ENCODE assay signal across 23 cellular contexts in the genomic region with DNA sequence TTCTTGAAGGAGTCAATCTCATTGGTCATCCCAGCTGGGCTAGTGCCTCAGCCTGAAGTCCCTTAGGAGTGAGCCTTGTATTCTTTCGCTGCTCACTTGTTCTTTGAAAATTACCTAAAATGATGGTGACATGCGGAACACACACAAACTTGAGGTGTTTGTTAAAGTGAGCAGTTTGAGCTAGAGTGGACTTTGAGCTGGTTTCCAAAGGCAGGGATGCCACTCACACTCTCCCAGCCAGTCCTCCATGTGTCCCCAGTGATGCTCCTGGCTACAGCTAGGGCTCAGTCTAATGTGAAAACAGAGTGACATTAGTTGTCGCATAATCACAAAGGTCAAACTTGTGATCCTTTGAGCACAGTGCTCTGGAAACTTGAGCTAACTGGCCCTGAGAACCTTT.
"Had no signal": no experiment of that assay in that cellular context is flagged by ENCODE, and none has a peak within 500 bp of the region (broad histone marks: within the 10 kb centered on the region; RNA-seq: fewer than 3 reads in every experiment).

No MANE protein-coding gene starts in this region.

- ATAC-seq: activated T-helper 17 cell treated with anti-CD3 and anti-CD28 coated beads, Interleukin-2, amount 50 U/mL, for 72 hours; pancreas; sciatic nerve had no signal

- H3K4me3 Mint-ChIP-seq: activated T-cell treated with anti-CD3 and anti-CD28 coated beads, Interleukin-2, amount 50 U/mL, for 24 hours; activated T-helper 17 cell treated with anti-CD3 and anti-CD28 coated beads, Interleukin-2, amount 50 U/mL, for 72 hours; brain; nephron; stimulated activated memory B cell treated with anti-CD40 and anti-IgM and Interleukin-4, amounts not matched to agents 10 μg/mL and 1 μg/mL and 100 μg/mL, for 72 hours had no signal

- H3K36me3 Mint-ChIP-seq: brain; stimulated activated memory B cell treated with anti-CD40 and anti-IgM and Interleukin-4, amounts not matched to agents 10 μg/mL and 1 μg/mL and 100 μg/mL, for 72 hours had no signal

- H3K4me3 ChIP-seq: pancreas, smooth muscle cell, stomach, suprapubic skin, tibial nerve had no signal

- H3K27ac Mint-ChIP-seq: activated T-cell treated with anti-CD3 and anti-CD28 coated beads, Interleukin-2, amount 50 U/mL, for 24 hours; activated T-helper 17 cell treated with anti-CD3 and anti-CD28 coated beads, Interleukin-2, amount 50 U/mL, for 72 hours; brain; nephron; stimulated activated memory B cell treated with anti-CD40 and anti-IgM and Interleukin-4, amounts not matched to agents 10 μg/mL and 1 μg/mL and 100 μg/mL, for 72 hours had no signal

- H3K4me1 Mint-ChIP-seq: brain, nephron had no signal

- H3K27me3 Mint-ChIP-seq: activated T-cell treated with anti-CD3 and anti-CD28 coated beads, Interleukin-2, amount 50 U/mL, for 24 hours; activated T-helper 17 cell treated with anti-CD3 and anti-CD28 coated beads, Interleukin-2, amount 50 U/mL, for 72 hours; brain; stimulated activated memory B cell treated with anti-CD40 and anti-IgM and Interleukin-4, amounts not matched to agents 10 μg/mL and 1 μg/mL and 100 μg/mL, for 72 hours had no signal

- H3K9me3 ChIP-seq: pancreas, stomach, suprapubic skin, tibial nerve had no signal

- H3K9me3 Mint-ChIP-seq: activated naive CD4-positive, alpha-beta T cell treated with anti-CD3 and anti-CD28 coated beads, Interleukin-2, amount 50 U/mL, for 72 hours; activated T-cell treated with anti-CD3 and anti-CD28 coated beads, Interleukin-2, amount 50 U/mL, for 24 hours; activated T-helper 17 cell treated with anti-CD3 and anti-CD28 coated beads, Interleukin-2, amount 50 U/mL, for 72 hours; brain; nephron; stimulated activated memory B cell treated with anti-CD40 and anti-IgM and Interleukin-4, amounts not matched to agents 10 μg/mL and 1 μg/mL and 100 μg/mL, for 72 hours had no signal

- H3K27me3 ChIP-seq: pancreas, stomach, suprapubic skin, tibial nerve had no signal

- DNase-seq: activated CD4-positive, alpha-beta T cell treated with anti-CD3 and anti-CD28 coated beads, Interleukin-2, amount 50 U/mL, for 1 hour; activated CD4-positive, CD25-positive, alpha-beta regulatory T cell treated with anti-CD3 and anti-CD28 coated beads, Interleukin-2, amount 50 U/mL, for 72 hours; activated CD8-positive, alpha-beta memory T cell treated with anti-CD3 and anti-CD28 coated beads for 24 hours; activated CD8-positive, alpha-beta memory T cell treated with anti-CD3 and anti-CD28 coated beads, Interleukin-2, amount 50 U/mL, for 4 hours; activated T-cell treated with anti-CD3 and anti-CD28 coated beads, Interleukin-2, amount 50 U/mL, for 24 hours; central memory CD4-positive, alpha-beta T cell; dermis blood vessel endothelial cell; effector CD8-positive, alpha-beta T cell; head of caudate nucleus; pancreas; stimulated activated CD4-positive, alpha-beta T cell treated with anti-CD3 and anti-CD28 coated beads, Interleukin-15, amount 100 ng/mL, for 24 hours; stomach; T-helper 1 cell; WERI-Rb-1 had no signal

- H3K36me3 ChIP-seq: pancreas, stomach, suprapubic skin, tibial nerve, WERI-Rb-1 had no signal

- H3K27ac ChIP-seq: pancreas, stomach, suprapubic skin, tibial nerve, WERI-Rb-1 had no signal

- H3K4me1 ChIP-seq: pancreas, tibial nerve had no signal
